Comparison of ENCODE assay signal across 1 cellular context in the genomic region with DNA sequence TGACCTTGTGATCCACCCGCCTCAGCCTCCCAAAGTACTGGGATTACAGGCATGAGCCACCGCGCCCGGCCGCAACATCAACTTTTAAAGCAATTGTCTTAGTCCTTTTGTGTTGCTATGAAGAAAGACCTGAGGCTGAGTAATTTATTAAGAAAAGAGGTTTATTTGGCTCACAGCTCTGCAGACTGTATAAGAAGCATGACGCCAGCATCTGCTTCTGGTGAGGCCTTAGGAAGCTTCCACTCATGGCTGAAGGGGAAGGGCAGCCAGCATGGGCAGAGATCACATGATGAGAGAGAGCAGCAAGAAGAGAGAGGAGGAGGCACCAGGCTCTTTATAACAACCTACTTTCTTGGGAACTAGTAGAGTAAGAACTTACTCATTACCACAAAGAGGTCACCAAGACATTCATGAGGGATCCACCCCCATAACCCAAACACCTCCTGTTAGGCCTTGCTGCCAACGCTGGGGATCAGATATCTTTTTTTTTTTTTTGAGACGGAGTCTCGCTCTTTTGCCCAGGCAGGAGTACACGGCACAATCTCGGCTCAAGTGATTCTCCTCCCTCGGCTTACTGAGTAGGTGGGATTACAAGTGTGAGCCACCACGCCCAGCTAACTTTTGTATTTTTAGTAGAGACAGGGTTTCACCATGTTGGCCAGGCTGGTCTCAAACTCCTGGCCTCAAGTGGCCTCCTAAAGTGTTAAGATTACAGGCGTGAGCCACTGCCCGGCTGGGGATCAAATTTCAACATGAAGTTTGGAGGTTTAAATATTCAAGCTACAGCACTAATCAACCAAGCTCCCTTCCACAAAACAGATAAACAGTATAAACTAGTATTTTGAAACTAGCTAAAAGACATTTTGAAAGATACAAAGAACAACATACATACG.
TF ChIP-seq lines count a peak whose summit lies in the region.

No MANE protein-coding gene starts in this region.

TF ChIP-seq in GM23338, 12 proteins besides CTCF, POLR2A, EP300 and RAD21:
- TF ChIP-seq, protein P1, sequence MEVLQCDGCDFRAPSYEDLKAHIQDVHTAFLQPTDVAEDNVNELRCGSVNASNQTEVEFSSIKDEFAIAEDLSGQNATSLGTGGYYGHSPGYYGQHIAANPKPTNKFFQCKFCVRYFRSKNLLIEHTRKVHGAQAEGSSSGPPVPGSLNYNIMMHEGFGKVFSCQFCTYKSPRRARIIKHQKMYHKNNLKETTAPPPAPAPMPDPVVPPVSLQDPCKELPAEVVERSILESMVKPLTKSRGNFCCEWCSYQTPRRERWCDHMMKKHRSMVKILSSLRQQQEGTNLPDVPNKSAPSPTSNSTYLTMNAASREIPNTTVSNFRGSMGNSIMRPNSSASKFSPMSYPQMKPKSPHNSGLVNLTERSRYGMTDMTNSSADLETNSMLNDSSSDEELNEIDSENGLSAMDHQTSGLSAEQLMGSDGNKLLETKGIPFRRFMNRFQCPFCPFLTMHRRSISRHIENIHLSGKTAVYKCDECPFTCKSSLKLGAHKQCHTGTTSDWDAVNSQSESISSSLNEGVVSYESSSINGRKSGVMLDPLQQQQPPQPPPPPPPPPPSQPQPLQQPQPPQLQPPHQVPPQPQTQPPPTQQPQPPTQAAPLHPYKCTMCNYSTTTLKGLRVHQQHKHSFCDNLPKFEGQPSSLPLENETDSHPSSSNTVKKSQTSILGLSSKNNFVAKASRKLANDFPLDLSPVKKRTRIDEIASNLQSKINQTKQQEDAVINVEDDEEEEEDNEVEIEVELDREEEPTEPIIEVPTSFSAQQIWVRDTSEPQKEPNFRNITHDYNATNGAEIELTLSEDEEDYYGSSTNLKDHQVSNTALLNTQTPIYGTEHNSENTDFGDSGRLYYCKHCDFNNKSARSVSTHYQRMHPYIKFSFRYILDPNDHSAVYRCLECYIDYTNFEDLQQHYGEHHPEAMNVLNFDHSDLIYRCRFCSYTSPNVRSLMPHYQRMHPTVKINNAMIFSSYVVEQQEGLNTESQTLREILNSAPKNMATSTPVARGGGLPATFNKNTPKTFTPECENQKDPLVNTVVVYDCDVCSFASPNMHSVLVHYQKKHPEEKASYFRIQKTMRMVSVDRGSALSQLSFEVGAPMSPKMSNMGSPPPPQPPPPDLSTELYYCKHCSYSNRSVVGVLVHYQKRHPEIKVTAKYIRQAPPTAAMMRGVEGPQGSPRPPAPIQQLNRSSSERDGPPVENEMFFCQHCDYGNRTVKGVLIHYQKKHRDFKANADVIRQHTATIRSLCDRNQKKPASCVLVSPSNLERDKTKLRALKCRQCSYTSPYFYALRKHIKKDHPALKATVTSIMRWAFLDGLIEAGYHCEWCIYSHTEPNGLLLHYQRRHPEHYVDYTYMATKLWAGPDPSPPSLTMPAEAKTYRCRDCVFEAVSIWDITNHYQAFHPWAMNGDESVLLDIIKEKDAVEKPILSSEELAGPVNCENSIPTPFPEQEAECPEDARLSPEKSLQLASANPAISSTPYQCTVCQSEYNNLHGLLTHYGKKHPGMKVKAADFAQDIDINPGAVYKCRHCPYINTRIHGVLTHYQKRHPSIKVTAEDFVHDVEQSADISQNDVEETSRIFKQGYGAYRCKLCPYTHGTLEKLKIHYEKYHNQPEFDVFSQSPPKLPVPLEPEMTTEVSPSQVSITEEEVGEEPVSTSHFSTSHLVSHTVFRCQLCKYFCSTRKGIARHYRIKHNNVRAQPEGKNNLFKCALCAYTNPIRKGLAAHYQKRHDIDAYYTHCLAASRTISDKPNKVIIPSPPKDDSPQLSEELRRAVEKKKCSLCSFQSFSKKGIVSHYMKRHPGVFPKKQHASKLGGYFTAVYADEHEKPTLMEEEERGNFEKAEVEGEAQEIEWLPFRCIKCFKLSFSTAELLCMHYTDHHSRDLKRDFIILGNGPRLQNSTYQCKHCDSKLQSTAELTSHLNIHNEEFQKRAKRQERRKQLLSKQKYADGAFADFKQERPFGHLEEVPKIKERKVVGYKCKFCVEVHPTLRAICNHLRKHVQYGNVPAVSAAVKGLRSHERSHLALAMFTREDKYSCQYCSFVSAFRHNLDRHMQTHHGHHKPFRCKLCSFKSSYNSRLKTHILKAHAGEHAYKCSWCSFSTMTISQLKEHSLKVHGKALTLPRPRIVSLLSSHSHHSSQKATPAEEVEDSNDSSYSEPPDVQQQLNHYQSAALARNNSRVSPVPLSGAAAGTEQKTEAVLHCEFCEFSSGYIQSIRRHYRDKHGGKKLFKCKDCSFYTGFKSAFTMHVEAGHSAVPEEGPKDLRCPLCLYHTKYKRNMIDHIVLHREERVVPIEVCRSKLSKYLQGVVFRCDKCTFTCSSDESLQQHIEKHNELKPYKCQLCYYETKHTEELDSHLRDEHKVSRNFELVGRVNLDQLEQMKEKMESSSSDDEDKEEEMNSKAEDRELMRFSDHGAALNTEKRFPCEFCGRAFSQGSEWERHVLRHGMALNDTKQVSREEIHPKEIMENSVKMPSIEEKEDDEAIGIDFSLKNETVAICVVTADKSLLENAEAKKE (CRISPR knock-in tag; IDR thresholded peaks at IDR 0.05): no peak
- TF ChIP-seq POLR2AphosphoS5 (IDR thresholded peaks at IDR 0.05; ENCODE audit: low read depth) (no peak), ZNF114 (CRISPR knock-in tag; IDR thresholded peaks at IDR 0.05) (no peak), EZH2 (IDR thresholded peaks at IDR 0.05; ENCODE audit: low read depth, unreplicated experiment) (no peak), NANOG (IDR thresholded peaks at IDR 0.05; ENCODE audit: borderline replicate concordance) (no peak), EZH2phosphoT487 (IDR thresholded peaks at IDR 0.05; ENCODE audit: unreplicated experiment) (no peak), ZNF331 (CRISPR knock-in tag; IDR thresholded peaks at IDR 0.05; ENCODE audit: low read depth) (no peak), CREB1 (CRISPR knock-in tag; IDR thresholded peaks at IDR 0.05; ENCODE audit: low read depth) (no peak), JUNB (IDR thresholded peaks at IDR 0.05; ENCODE audit: unreplicated experiment) (no peak), STAT1 (IDR thresholded peaks at IDR 0.05; ENCODE audit: unreplicated experiment) (no peak)
- TF ChIP-seq, protein P2, sequence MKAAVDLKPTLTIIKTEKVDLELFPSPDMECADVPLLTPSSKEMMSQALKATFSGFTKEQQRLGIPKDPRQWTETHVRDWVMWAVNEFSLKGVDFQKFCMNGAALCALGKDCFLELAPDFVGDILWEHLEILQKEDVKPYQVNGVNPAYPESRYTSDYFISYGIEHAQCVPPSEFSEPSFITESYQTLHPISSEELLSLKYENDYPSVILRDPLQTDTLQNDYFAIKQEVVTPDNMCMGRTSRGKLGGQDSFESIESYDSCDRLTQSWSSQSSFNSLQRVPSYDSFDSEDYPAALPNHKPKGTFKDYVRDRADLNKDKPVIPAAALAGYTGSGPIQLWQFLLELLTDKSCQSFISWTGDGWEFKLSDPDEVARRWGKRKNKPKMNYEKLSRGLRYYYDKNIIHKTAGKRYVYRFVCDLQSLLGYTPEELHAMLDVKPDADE (IDR thresholded peaks at IDR 0.05): no peak
- TF ChIP-seq, protein P3, sequence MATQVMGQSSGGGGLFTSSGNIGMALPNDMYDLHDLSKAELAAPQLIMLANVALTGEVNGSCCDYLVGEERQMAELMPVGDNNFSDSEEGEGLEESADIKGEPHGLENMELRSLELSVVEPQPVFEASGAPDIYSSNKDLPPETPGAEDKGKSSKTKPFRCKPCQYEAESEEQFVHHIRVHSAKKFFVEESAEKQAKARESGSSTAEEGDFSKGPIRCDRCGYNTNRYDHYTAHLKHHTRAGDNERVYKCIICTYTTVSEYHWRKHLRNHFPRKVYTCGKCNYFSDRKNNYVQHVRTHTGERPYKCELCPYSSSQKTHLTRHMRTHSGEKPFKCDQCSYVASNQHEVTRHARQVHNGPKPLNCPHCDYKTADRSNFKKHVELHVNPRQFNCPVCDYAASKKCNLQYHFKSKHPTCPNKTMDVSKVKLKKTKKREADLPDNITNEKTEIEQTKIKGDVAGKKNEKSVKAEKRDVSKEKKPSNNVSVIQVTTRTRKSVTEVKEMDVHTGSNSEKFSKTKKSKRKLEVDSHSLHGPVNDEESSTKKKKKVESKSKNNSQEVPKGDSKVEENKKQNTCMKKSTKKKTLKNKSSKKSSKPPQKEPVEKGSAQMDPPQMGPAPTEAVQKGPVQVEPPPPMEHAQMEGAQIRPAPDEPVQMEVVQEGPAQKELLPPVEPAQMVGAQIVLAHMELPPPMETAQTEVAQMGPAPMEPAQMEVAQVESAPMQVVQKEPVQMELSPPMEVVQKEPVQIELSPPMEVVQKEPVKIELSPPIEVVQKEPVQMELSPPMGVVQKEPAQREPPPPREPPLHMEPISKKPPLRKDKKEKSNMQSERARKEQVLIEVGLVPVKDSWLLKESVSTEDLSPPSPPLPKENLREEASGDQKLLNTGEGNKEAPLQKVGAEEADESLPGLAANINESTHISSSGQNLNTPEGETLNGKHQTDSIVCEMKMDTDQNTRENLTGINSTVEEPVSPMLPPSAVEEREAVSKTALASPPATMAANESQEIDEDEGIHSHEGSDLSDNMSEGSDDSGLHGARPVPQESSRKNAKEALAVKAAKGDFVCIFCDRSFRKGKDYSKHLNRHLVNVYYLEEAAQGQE (IDR thresholded peaks at IDR 0.05; ENCODE audit: unreplicated experiment): no peak
TF ChIP-seq in GM23338: peak in this region for 0.
